Comparison of ENCODE assay signal across 8 cellular contexts in the genomic region with DNA sequence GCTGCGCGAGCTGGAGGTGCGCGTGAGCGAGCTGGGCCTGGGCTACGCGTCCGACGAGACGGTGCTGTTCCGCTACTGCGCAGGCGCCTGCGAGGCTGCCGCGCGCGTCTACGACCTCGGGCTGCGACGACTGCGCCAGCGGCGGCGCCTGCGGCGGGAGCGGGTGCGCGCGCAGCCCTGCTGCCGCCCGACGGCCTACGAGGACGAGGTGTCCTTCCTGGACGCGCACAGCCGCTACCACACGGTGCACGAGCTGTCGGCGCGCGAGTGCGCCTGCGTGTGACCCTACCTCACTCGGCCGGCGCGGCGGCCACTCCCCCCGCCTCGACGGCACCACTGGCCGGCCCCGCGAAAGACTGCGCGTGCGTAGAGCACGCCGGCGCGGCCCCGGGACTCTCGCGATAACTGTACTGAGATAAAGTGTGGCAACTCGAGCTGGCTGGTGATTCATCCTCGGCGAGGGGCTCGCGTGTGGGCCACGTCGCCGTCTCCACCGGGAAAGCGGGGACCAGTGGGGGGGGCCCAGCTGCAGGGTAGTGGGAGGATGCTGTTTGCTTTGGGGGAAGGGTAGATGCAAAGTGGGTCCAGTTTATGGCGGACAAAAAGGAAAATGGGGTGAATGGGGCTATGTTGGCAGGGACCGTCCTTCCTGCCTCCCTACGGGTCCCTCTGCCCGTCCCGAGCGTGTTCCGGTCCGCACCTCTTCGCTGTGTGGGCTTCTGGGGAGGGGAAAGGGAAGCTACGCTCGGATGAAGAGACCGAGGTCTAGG. TPM values are rescaled to one million over a fixed set of nuclear protein-coding genes. Genes with fewer than 3 reads are reported as not detected.
DNase-seq lines count a peak whose midpoint lies in the region; ATAC-seq, FAIRE-seq and TF ChIP-seq lines count a peak whose summit lies in the region.

No MANE protein-coding gene starts in this region.

- WGBS in HepG2 (ENCODE audit: low lambda C conversion rate) = 3% methylated on average over 37 of the region's 91 CpGs

- H3K36me3 Mint-ChIP-seq in dendritic cell treated with granulocyte-macrophage colony-stimulating factor and Interleukin-4, amounts not matched to agents 40 ng/mL and 50 ng/mL, for 4 days (ENCODE audit: low read depth) = peaks cover 6% of the 10 kb centered on the region

- DNase-seq in AG08396 (ENCODE audit: low spot score) (peak; percentile 91), NCI-H345 treated with DMSO at 0.1 percent for 48 hours (lab: John Stamatoyannopoulos, UW; ENCODE audit: unreplicated experiment) (peak; percentile 98), HepG2 (ENCODE audit: low spot score) (peak; percentile 89)
- DNase-seq in activated CD4-positive, alpha-beta T cell treated with anti-CD3 and anti-CD28 coated beads for 4 hours = peak; percentile 92 to 97
- DNase-seq in stimulated activated CD4-positive, alpha-beta T cell treated with anti-CD3 and anti-CD28 coated beads, Interleukin-1b, Interleukin-23, amount 100 ng/mL, for 48 hours = peak; percentile 96

- TF ChIP-seq EP300 in HepG2 (IDR thresholded peaks at IDR 0.05; ENCODE audit: low read depth in 2 of 2, low read length in 2 of 2) (no peak), HepG2 (CRISPR knock-in tag; IDR thresholded peaks at IDR 0.05; ENCODE audit: borderline replicate concordance) (peak; percentile 64)

- peaks cover 0 to 5% of the 10 kb centered on the region in 2 experiments; a peak in 1 of 5 replicates for H3K36me3 ChIP-seq in HepG2 (replicated peaks in 1 of 2; ENCODE audit: control insufficient read depth in 1 of 2, insufficient read depth in 2 of 2, low read length in 2 of 2)

- ATAC-seq in GM18909 (IDR thresholded peaks at IDR 0.05; ENCODE audit: poor library complexity, unreplicated experiment) = peak; percentile 75
- peak; percentile 63 for ATAC-seq in HG03135 (IDR thresholded peaks at IDR 0.05; ENCODE audit: unreplicated experiment)
- peak; percentile 68 for ATAC-seq in HepG2

- peak overlapping the region; percentile 91 for H3K27ac Mint-ChIP-seq in dendritic cell treated with granulocyte-macrophage colony-stimulating factor and Interleukin-4, amounts not matched to agents 40 ng/mL and 50 ng/mL, for 4 days

- no peak overlapping the region for H2AFZ ChIP-seq in HepG2 (ENCODE audit: low read length)

- H3K4me1 ChIP-seq in HepG2 (ENCODE audit: insufficient read depth, low read length) = peaks cover 55% of the 10 kb centered on the region

- peak; percentile 23; the same call in 1 of the 2 replicates for TF ChIP-seq CTCF in HepG2 (CRISPR knock-in tag; IDR thresholded peaks at IDR 0.05)

- H3K27me3 Mint-ChIP-seq in dendritic cell treated with granulocyte-macrophage colony-stimulating factor and Interleukin-4, amounts not matched to agents 40 ng/mL and 50 ng/mL, for 4 days = peaks cover 35% of the 10 kb centered on the region

- H4K20me1 ChIP-seq in HepG2 (ENCODE audit: insufficient read depth, low read length) = no peaks in the 10 kb centered on the region

- in situ Hi-C loops in HepG2 (cut with HindIII; ENCODE audit: extremely low pct_ligation_motif_present, low pct_unique_long_range_greater_than_20kb) = no loop called here

- H3K9me3 Mint-ChIP-seq in dendritic cell treated with granulocyte-macrophage colony-stimulating factor and Interleukin-4, amounts not matched to agents 40 ng/mL and 50 ng/mL, for 4 days = no peaks in the 10 kb centered on the region

- H3K79me2 ChIP-seq in HepG2 (ENCODE audit: insufficient read depth, low read length) = peaks cover 12% of the 10 kb centered on the region

- peak overlapping the region; percentile 97 for H3K9ac ChIP-seq in HepG2 (ENCODE audit: insufficient read depth, low read depth, low read length)

- peak overlapping the region; percentile 100 for H3K4me2 ChIP-seq in HepG2 (ENCODE audit: low read depth, low read length)

- POLR2A ChIA-PET in HepG2 (lab: Yijun Ruan, JAX) = interaction anchor here (0.5 to 4.2 kb wide), 35 partner anchors 10 to 205 kb away, joined by 3 to 96 read pairs (median 8); a partner anchor contains a TSS

- H3K4me1 Mint-ChIP-seq in dendritic cell treated with granulocyte-macrophage colony-stimulating factor and Interleukin-4, amounts not matched to agents 40 ng/mL and 50 ng/mL, for 4 days (ENCODE audit: low read depth) = peaks cover 28% of the 10 kb centered on the region

- peak overlapping the region; percentile 89 for H3K27ac ChIP-seq in HepG2 (ENCODE audit: extremely low read length, insufficient read depth, low read length)

- peak; percentile 44 for FAIRE-seq in HepG2 (lab: Jason Lieb, UNC)

- no TSS peak for BruUV-seq in HepG2 (replicated peaks; lab: Mats Ljungman, UMichigan)

- no peaks in the 10 kb centered on the region for H3K9me3 ChIP-seq in HepG2 (ENCODE audit: low read length)

- CTCF ChIA-PET in HepG2 (lab: Yijun Ruan, JAX; ENCODE audit: low intra/inter-chr PET ratio, low total read pairs) = interaction anchor here (2.5 kb wide), 1 partner anchor 23 kb away, joined by 19 read pairs; a partner anchor contains a TSS

- H3K27me3 ChIP-seq in HepG2 (ENCODE audit: control insufficient read depth in 1 of 2, insufficient read depth in 2 of 2, low read length in 2 of 2) = no peaks in the 10 kb centered on the region; a peak in 1 of 5 replicates

- TF ChIP-seq POLR2A in HepG2 (IDR thresholded peaks at IDR 0.05; ENCODE audit: insufficient read depth in 1 of 2, low read depth in 2 of 2, low read length in 2 of 2) = peak; percentile 96 to 99

- peak overlapping the region; percentile 95 for H3K4me3 Mint-ChIP-seq in dendritic cell treated with granulocyte-macrophage colony-stimulating factor and Interleukin-4, amounts not matched to agents 40 ng/mL and 50 ng/mL, for 4 days

- peak overlapping the region; percentile 73 to 90 (median 83) for H3K4me3 ChIP-seq in HepG2 (replicated peaks in 1 of 3; ENCODE audit: insufficient read depth in 1 of 3, low read depth in 2 of 3, low read length in 3 of 3)

- peak; percentile 8; the same call in 1 of the 2 replicates for TF ChIP-seq RAD21 in HepG2 (CRISPR knock-in tag; IDR thresholded peaks at IDR 0.05)

- intact Hi-C loops in dendritic cell treated with granulocyte-macrophage colony-stimulating factor and Interleukin-4, amounts not matched to agents 40 ng/mL and 50 ng/mL, for 4 days (cut with micrococcal nuclease) = loop anchor here (2.0 kb wide), 1 partner anchor 77 kb away; a partner anchor contains a TSS
- intact Hi-C loops in HepG2 (cut with micrococcal nuclease; ENCODE audit: unreplicated experiment) = loop anchor here (5.0 kb wide), 1 partner anchor 44 kb away; a partner anchor contains a TSS

RNA-seq across cellular contexts. Expression of a gene that starts 11.4 kb away (rescaled TPM):
- 5.0 and 8.2 TPM in 2 replicates for total RNA-seq in HepG2 (2016; rRNA removed; fragmentation: Illumina TruSeq; extraction: Trizol)
- 0.97 and 1.6 TPM in 2 replicates for total RNA-seq in HepG2 (2016; cell fraction: cytosol; rRNA removed; fragmentation: Illumina TruSeq; extraction: Trizol; ENCODE audit: low read depth)
- total RNA-seq in HepG2 (2016; cell fraction: insoluble cytoplasmic fraction; rRNA removed; fragmentation: Illumina TruSeq; extraction: Trizol) = 5.0 and 7.9 TPM in 2 replicates
- total RNA-seq in HepG2 (2016; cell fraction: membrane; rRNA removed; fragmentation: Illumina TruSeq; extraction: Trizol) = 3.2 and 4.2 TPM in 2 replicates
- 5.8 and 8.5 TPM in 2 replicates for total RNA-seq in HepG2 (2016; cell fraction: nucleus; rRNA removed; fragmentation: Illumina TruSeq; extraction: Trizol)
- 27.7 and 53.3 TPM in 2 replicates for polyA plus RNA-seq in HepG2 (2011; rRNA removed)
- 33.1 and 34.4 TPM in 2 replicates for polyA plus RNA-seq in HepG2 (2011; cell fraction: cytosol; rRNA removed)
- polyA plus RNA-seq in HepG2 (2011; cell fraction: nucleus; rRNA removed) = 43.6 and 59.1 TPM in 2 replicates
- 15.4 and 18.7 TPM in 2 replicates for polyA plus RNA-seq in HepG2 (2012)
- 0.97 and 1.0 TPM in 2 replicates for polyA plus RNA-seq in HepG2 (2016; cell fraction: cytosol; fragmentation: Illumina TruSeq; extraction: Trizol; ENCODE audit: low read depth)
- polyA plus RNA-seq in HepG2 (2016; cell fraction: insoluble cytoplasmic fraction; fragmentation: Illumina TruSeq; extraction: Trizol; ENCODE audit: low read depth) = 5.1 and 6.0 TPM in 2 replicates
- 3.2 and 3.6 TPM in 2 replicates for polyA plus RNA-seq in HepG2 (2016; cell fraction: membrane; fragmentation: Illumina TruSeq; extraction: Trizol; ENCODE audit: low read depth)
- polyA plus RNA-seq in HepG2 (2016; cell fraction: nucleus; fragmentation: Illumina TruSeq; extraction: Trizol; ENCODE audit: insufficient read depth, low read depth) = 11.4 and 11.8 TPM in 2 replicates
- 80.4 TPM in 1 of 2 replicates, not detected in the other for polyA minus RNA-seq in HepG2 (2011; rRNA and poly(A)+ RNA removed; ENCODE audit: low replicate concordance)
- 21.4 and 25.8 TPM in 2 replicates for polyA minus RNA-seq in HepG2 (2011; cell fraction: cytosol; rRNA and poly(A)+ RNA removed)
- 22.5 and 47.7 TPM in 2 replicates for polyA minus RNA-seq in HepG2 (2011; cell fraction: nucleus; rRNA and poly(A)+ RNA removed)

RNA-seq across cellular contexts. Expression of a gene that starts 23.2 kb away (rescaled TPM):
- total RNA-seq in HepG2 (2016; rRNA removed; fragmentation: Illumina TruSeq; extraction: Trizol) = 0.20 and 0.53 TPM in 2 replicates
- 0.10 TPM in 1 of 2 replicates, not detected in the other for total RNA-seq in HepG2 (2016; cell fraction: cytosol; rRNA removed; fragmentation: Illumina TruSeq; extraction: Trizol; ENCODE audit: low read depth)
- 0.39 TPM in 1 of 2 replicates, not detected in the other for total RNA-seq in HepG2 (2016; cell fraction: insoluble cytoplasmic fraction; rRNA removed; fragmentation: Illumina TruSeq; extraction: Trizol)
- 0.14 and 0.15 TPM in 2 replicates for total RNA-seq in HepG2 (2016; cell fraction: membrane; rRNA removed; fragmentation: Illumina TruSeq; extraction: Trizol)
- 0.34 TPM in 1 of 2 replicates, not detected in the other for total RNA-seq in HepG2 (2016; cell fraction: nucleus; rRNA removed; fragmentation: Illumina TruSeq; extraction: Trizol)
- polyA plus RNA-seq in HepG2 (2011; rRNA removed) = 1.1 and 1.6 TPM in 2 replicates
- 0.74 and 0.86 TPM in 2 replicates for polyA plus RNA-seq in HepG2 (2011; cell fraction: cytosol; rRNA removed)
- polyA plus RNA-seq in HepG2 (2011; cell fraction: nucleus; rRNA removed) = 0.96 and 1.5 TPM in 2 replicates
- polyA plus RNA-seq in HepG2 (2012) = 0.52 and 2.4 TPM in 2 replicates
- 0.07 TPM in 1 of 2 replicates, not detected in the other for polyA plus RNA-seq in HepG2 (2016; cell fraction: cytosol; fragmentation: Illumina TruSeq; extraction: Trizol; ENCODE audit: low read depth)
- polyA plus RNA-seq in HepG2 (2016; cell fraction: insoluble cytoplasmic fraction; fragmentation: Illumina TruSeq; extraction: Trizol; ENCODE audit: low read depth) = 0.12 and 0.23 TPM in 2 replicates
- 0.17 TPM in 1 of 2 replicates, not detected in the other for polyA plus RNA-seq in HepG2 (2016; cell fraction: membrane; fragmentation: Illumina TruSeq; extraction: Trizol; ENCODE audit: low read depth)
- polyA plus RNA-seq in HepG2 (2016; cell fraction: nucleus; fragmentation: Illumina TruSeq; extraction: Trizol; ENCODE audit: insufficient read depth, low read depth) = 0.57 and 0.83 TPM in 2 replicates
- 0.80 TPM in 1 of 2 replicates, not detected in the other for polyA minus RNA-seq in HepG2 (2011; rRNA and poly(A)+ RNA removed; ENCODE audit: low replicate concordance)
- 0.69 TPM in 1 of 2 replicates, not detected in the other for polyA minus RNA-seq in HepG2 (2011; cell fraction: cytosol; rRNA and poly(A)+ RNA removed)
- polyA minus RNA-seq in HepG2 (2011; cell fraction: nucleus; rRNA and poly(A)+ RNA removed) = 0.26 and 2.9 TPM in 2 replicates

RNA-seq across cellular contexts. Expression of a gene that starts 23.2 kb away (rescaled TPM):
- total RNA-seq in HepG2 (2016; rRNA removed; fragmentation: Illumina TruSeq; extraction: Trizol) = 3.2 and 4.1 TPM in 2 replicates
- total RNA-seq in HepG2 (2016; cell fraction: cytosol; rRNA removed; fragmentation: Illumina TruSeq; extraction: Trizol; ENCODE audit: low read depth) = 6.3 and 6.9 TPM in 2 replicates
- 3.3 and 3.6 TPM in 2 replicates for total RNA-seq in HepG2 (2016; cell fraction: insoluble cytoplasmic fraction; rRNA removed; fragmentation: Illumina TruSeq; extraction: Trizol)
- total RNA-seq in HepG2 (2016; cell fraction: membrane; rRNA removed; fragmentation: Illumina TruSeq; extraction: Trizol) = 11.2 and 12.2 TPM in 2 replicates
- 1.9 TPM in 2 replicates for total RNA-seq in HepG2 (2016; cell fraction: nucleus; rRNA removed; fragmentation: Illumina TruSeq; extraction: Trizol)
- 5.3 and 7.3 TPM in 2 replicates for polyA plus RNA-seq in HepG2 (2011; rRNA removed)
- 3.3 and 7.0 TPM in 2 replicates for polyA plus RNA-seq in HepG2 (2011; cell fraction: cytosol; rRNA removed)
- polyA plus RNA-seq in HepG2 (2011; cell fraction: nucleus; rRNA removed) = 5.3 and 5.4 TPM in 2 replicates
- 3.3 and 6.4 TPM in 2 replicates for polyA plus RNA-seq in HepG2 (2012)
- polyA plus RNA-seq in HepG2 (2016; cell fraction: cytosol; fragmentation: Illumina TruSeq; extraction: Trizol; ENCODE audit: low read depth) = 9.7 and 9.9 TPM in 2 replicates
- 4.5 and 4.6 TPM in 2 replicates for polyA plus RNA-seq in HepG2 (2016; cell fraction: insoluble cytoplasmic fraction; fragmentation: Illumina TruSeq; extraction: Trizol; ENCODE audit: low read depth)
- 13.7 and 14.4 TPM in 2 replicates for polyA plus RNA-seq in HepG2 (2016; cell fraction: membrane; fragmentation: Illumina TruSeq; extraction: Trizol; ENCODE audit: low read depth)
- 2.8 and 4.0 TPM in 2 replicates for polyA plus RNA-seq in HepG2 (2016; cell fraction: nucleus; fragmentation: Illumina TruSeq; extraction: Trizol; ENCODE audit: insufficient read depth, low read depth)
- polyA minus RNA-seq in HepG2 (2011; rRNA and poly(A)+ RNA removed; ENCODE audit: low replicate concordance) = 0.14 and 10.3 TPM in 2 replicates
- 5.2 and 5.8 TPM in 2 replicates for polyA minus RNA-seq in HepG2 (2011; cell fraction: cytosol; rRNA and poly(A)+ RNA removed)
- 1.2 and 1.8 TPM in 2 replicates for polyA minus RNA-seq in HepG2 (2011; cell fraction: nucleus; rRNA and poly(A)+ RNA removed)

RNA-seq across cellular contexts. Expression of a gene that starts 37.1 kb away (rescaled TPM):
- total RNA-seq in HepG2 (2016; rRNA removed; fragmentation: Illumina TruSeq; extraction: Trizol) = 20.6 and 25.1 TPM in 2 replicates
- total RNA-seq in HepG2 (2016; cell fraction: cytosol; rRNA removed; fragmentation: Illumina TruSeq; extraction: Trizol; ENCODE audit: low read depth) = 7.1 and 7.6 TPM in 2 replicates
- total RNA-seq in HepG2 (2016; cell fraction: insoluble cytoplasmic fraction; rRNA removed; fragmentation: Illumina TruSeq; extraction: Trizol) = 19.2 and 25.0 TPM in 2 replicates
- 8.0 and 8.5 TPM in 2 replicates for total RNA-seq in HepG2 (2016; cell fraction: membrane; rRNA removed; fragmentation: Illumina TruSeq; extraction: Trizol)
- total RNA-seq in HepG2 (2016; cell fraction: nucleus; rRNA removed; fragmentation: Illumina TruSeq; extraction: Trizol) = 16.2 and 25.2 TPM in 2 replicates
- polyA plus RNA-seq in HepG2 (2011; rRNA removed) = 13.3 and 15.6 TPM in 2 replicates
- polyA plus RNA-seq in HepG2 (2011; cell fraction: cytosol; rRNA removed) = 10.8 and 19.0 TPM in 2 replicates
- polyA plus RNA-seq in HepG2 (2011; cell fraction: nucleus; rRNA removed) = 82.5 and 110 TPM in 2 replicates
- 8.5 and 16.9 TPM in 2 replicates for polyA plus RNA-seq in HepG2 (2012)
- 2.4 and 3.1 TPM in 2 replicates for polyA plus RNA-seq in HepG2 (2016; cell fraction: cytosol; fragmentation: Illumina TruSeq; extraction: Trizol; ENCODE audit: low read depth)
- 18.3 and 18.8 TPM in 2 replicates for polyA plus RNA-seq in HepG2 (2016; cell fraction: insoluble cytoplasmic fraction; fragmentation: Illumina TruSeq; extraction: Trizol; ENCODE audit: low read depth)
- 6.3 TPM in 2 replicates for polyA plus RNA-seq in HepG2 (2016; cell fraction: membrane; fragmentation: Illumina TruSeq; extraction: Trizol; ENCODE audit: low read depth)
- 41.4 and 60.6 TPM in 2 replicates for polyA plus RNA-seq in HepG2 (2016; cell fraction: nucleus; fragmentation: Illumina TruSeq; extraction: Trizol; ENCODE audit: insufficient read depth, low read depth)
- polyA minus RNA-seq in HepG2 (2011; rRNA and poly(A)+ RNA removed; ENCODE audit: low replicate concordance) = 25.0 and 31.3 TPM in 2 replicates
- polyA minus RNA-seq in HepG2 (2011; cell fraction: cytosol; rRNA and poly(A)+ RNA removed) = 13.3 and 13.6 TPM in 2 replicates
- 16.8 and 28.8 TPM in 2 replicates for polyA minus RNA-seq in HepG2 (2011; cell fraction: nucleus; rRNA and poly(A)+ RNA removed)

RNA-seq across cellular contexts. Expression of a gene that starts 42.3 kb away (rescaled TPM):
- total RNA-seq in HepG2 (2016; rRNA removed; fragmentation: Illumina TruSeq; extraction: Trizol) = not detected in 2 replicates
- total RNA-seq in HepG2 (2016; cell fraction: cytosol; rRNA removed; fragmentation: Illumina TruSeq; extraction: Trizol; ENCODE audit: low read depth) = not detected in 2 replicates
- not detected in 2 replicates for total RNA-seq in HepG2 (2016; cell fraction: insoluble cytoplasmic fraction; rRNA removed; fragmentation: Illumina TruSeq; extraction: Trizol)
- not detected in 2 replicates for total RNA-seq in HepG2 (2016; cell fraction: membrane; rRNA removed; fragmentation: Illumina TruSeq; extraction: Trizol)
- not detected in 2 replicates for total RNA-seq in HepG2 (2016; cell fraction: nucleus; rRNA removed; fragmentation: Illumina TruSeq; extraction: Trizol)
- polyA plus RNA-seq in HepG2 (2011; rRNA removed) = 0.03 and 0.10 TPM in 2 replicates
- polyA plus RNA-seq in HepG2 (2011; cell fraction: cytosol; rRNA removed) = 0.03 and 0.05 TPM in 2 replicates
- 0.45 and 0.69 TPM in 2 replicates for polyA plus RNA-seq in HepG2 (2011; cell fraction: nucleus; rRNA removed)
- 0.35 TPM in 1 of 2 replicates, not detected in the other for polyA plus RNA-seq in HepG2 (2012)
- not detected in 2 replicates for polyA plus RNA-seq in HepG2 (2016; cell fraction: cytosol; fragmentation: Illumina TruSeq; extraction: Trizol; ENCODE audit: low read depth)
- not detected in 2 replicates for polyA plus RNA-seq in HepG2 (2016; cell fraction: insoluble cytoplasmic fraction; fragmentation: Illumina TruSeq; extraction: Trizol; ENCODE audit: low read depth)
- not detected in 2 replicates for polyA plus RNA-seq in HepG2 (2016; cell fraction: membrane; fragmentation: Illumina TruSeq; extraction: Trizol; ENCODE audit: low read depth)
- 0.32 TPM in 1 of 2 replicates, not detected in the other for polyA plus RNA-seq in HepG2 (2016; cell fraction: nucleus; fragmentation: Illumina TruSeq; extraction: Trizol; ENCODE audit: insufficient read depth, low read depth)
- 0.08 and 0.14 TPM in 2 replicates for polyA minus RNA-seq in HepG2 (2011; rRNA and poly(A)+ RNA removed; ENCODE audit: low replicate concordance)
- not detected in 2 replicates for polyA minus RNA-seq in HepG2 (2011; cell fraction: cytosol; rRNA and poly(A)+ RNA removed)
- 1.1 and 1.4 TPM in 2 replicates for polyA minus RNA-seq in HepG2 (2011; cell fraction: nucleus; rRNA and poly(A)+ RNA removed)

Comparison
In these comparisons a context has a peak if more than half of its experiments do, and no peak if none do; other contexts are left out.
1. Peak in every context shown above with its lines: DNase-seq, ATAC-seq, H3K4me3 ChIP-seq and H3K27ac ChIP-seq.